Comparison of ENCODE assay signal across 24 cellular contexts in the genomic region with DNA sequence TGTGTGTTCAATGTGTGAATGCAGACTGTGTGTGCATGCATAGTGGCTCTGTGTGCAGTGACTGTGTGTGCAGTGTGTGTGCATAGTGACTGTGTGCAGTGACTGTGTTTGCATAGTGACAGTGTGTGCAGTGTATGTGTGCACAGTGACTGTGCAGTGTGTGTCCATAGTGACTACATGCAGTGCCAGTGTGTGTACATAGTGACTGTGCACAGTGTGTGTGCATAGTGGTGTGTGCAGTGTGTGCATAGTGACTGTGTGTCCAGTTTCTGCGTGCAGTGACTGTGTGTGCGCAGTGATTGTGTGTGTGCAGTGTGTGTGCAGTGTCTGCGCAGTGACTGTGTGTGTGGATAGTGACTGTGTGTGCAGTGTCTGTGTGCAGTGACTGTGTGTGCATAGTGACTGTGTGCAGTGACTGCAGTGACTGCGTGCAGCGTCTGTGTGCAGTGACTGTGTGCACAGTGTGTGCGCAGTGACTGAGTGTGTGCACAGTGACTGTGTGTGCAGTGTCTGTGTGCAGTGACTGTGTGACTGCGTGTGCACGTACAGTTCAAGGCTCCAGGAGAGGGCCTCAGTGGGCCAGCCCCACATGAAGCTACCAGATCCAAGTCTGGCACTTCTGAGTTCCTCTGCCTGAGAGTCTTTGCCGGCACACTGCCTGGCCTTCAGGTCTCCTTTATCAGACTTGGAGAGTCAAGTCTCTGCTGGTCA.
A peak's percentile ranks its signal among the peaks of the same experiment; 100 is the strongest.
DNase-seq lines count a peak whose midpoint lies in the region; ATAC-seq, FAIRE-seq and TF ChIP-seq lines count a peak whose summit lies in the region.
"Had no signal": no experiment of that assay in that cellular context is flagged by ENCODE, and none has a peak within 500 bp of the region (broad histone marks: within the 10 kb centered on the region; RNA-seq: fewer than 3 reads in every experiment).

No MANE protein-coding gene starts in this region.

- peak overlapping the region; percentile 60 for H3K9ac ChIP-seq in OCI-LY3 (ENCODE audit: low read length)
- H3K9ac ChIP-seq in astrocyte (ENCODE audit: low read length), result no peak overlapping the region
- H3K9ac ChIP-seq: SK-N-SH had no signal

- no peaks in the 10 kb centered on the region for H3K36me3 ChIP-seq in OCI-LY3 (replicated peaks; ENCODE audit: low read depth, low read length)
- no peaks in the 10 kb centered on the region for H3K36me3 ChIP-seq in astrocyte (ENCODE audit: insufficient read depth, low read length)
- H3K36me3 ChIP-seq: ascending aorta, heart right ventricle, prostate gland had no signal

- peaks cover 3% of the 10 kb centered on the region for H3K36me3 Mint-ChIP-seq in activated CD8-positive, alpha-beta memory T cell treated with anti-CD3 and anti-CD28 coated beads, Interleukin-2, amount 10 ng/mL, durations not matched to agents 7 days and 5 days
- peaks cover 4% of the 10 kb centered on the region for H3K36me3 Mint-ChIP-seq in astrocyte (ENCODE audit: low read depth, unreplicated experiment)

- DNase-seq in activated CD8-positive, alpha-beta memory T cell treated with anti-CD3 and anti-CD28 coated beads, Interleukin-2, amount 10 ng/mL, durations not matched to agents 7 days and 5 days, result no peak
- DNase-seq in activated CD8-positive, alpha-beta memory T cell treated with anti-CD3 and anti-CD28 coated beads, Interleukin-2, amount 50 U/mL, for 4 hours, result no peak
- DNase-seq in astrocyte (ENCODE audit: low read depth), result no peak
- no peak for DNase-seq in stimulated activated naive CD8-positive, alpha-beta T cell treated with anti-CD3 and anti-CD28 coated beads, Interleukin-15, Interleukin-2, amounts not matched to agents 100 U/mL and 50 U/mL, for 24 hours
- DNase-seq in NCI-H774 (lab: John Stamatoyannopoulos, UW), result no peak
- DNase-seq in GM19240 (ENCODE audit: insufficient read length, low spot score), result no peak
- no peak for DNase-seq in midbrain (lab: John Stamatoyannopoulos, UW)
- DNase-seq: DMS153, heart right ventricle, IMR-90, MM.1S, NCI-H1694 treated with DMSO at 0.1 percent for 48 hours, NCI-H2227 treated with DMSO at 0.1 percent for 48 hours, nephron progenitor cell, SK-N-SH, testis had no signal

- peak overlapping the region; percentile 71 for H2AFZ ChIP-seq in OCI-LY3 (ENCODE audit: low read depth, low read length)
- no peak overlapping the region for H2AFZ ChIP-seq in astrocyte (ENCODE audit: low read depth, low read length)
- H2AFZ ChIP-seq: GM23338 had no signal

- H3K9me3 Mint-ChIP-seq in activated CD8-positive, alpha-beta memory T cell treated with anti-CD3 and anti-CD28 coated beads, Interleukin-2, amount 10 ng/mL, durations not matched to agents 7 days and 5 days (ENCODE audit: low read depth), result peaks cover 4% of the 10 kb centered on the region
- H3K9me3 Mint-ChIP-seq in astrocyte (ENCODE audit: unreplicated experiment), result peaks cover 8% of the 10 kb centered on the region

- peaks cover 21% of the 10 kb centered on the region for H3K27me3 ChIP-seq in OCI-LY3 (ENCODE audit: low read depth, low read length)
- no peaks in the 10 kb centered on the region for H3K27me3 ChIP-seq in astrocyte (ENCODE audit: insufficient read depth, low read length)
- H3K27me3 ChIP-seq: ascending aorta, heart right ventricle, testis had no signal

- H4K20me1 ChIP-seq in OCI-LY3 (ENCODE audit: insufficient read depth, low read length) (no peaks in the 10 kb centered on the region), astrocyte (ENCODE audit: insufficient read depth, low read length) (no peaks in the 10 kb centered on the region)

- H3K4me3 ChIP-seq in OCI-LY3 (ENCODE audit: low read length), result peak overlapping the region; percentile 72
- no peak overlapping the region for H3K4me3 ChIP-seq in astrocyte (ENCODE audit: insufficient read depth, low read depth, low read length)
- H3K4me3 ChIP-seq: A549, ascending aorta, GM23338, heart right ventricle, lung, prostate gland, smooth muscle cell, testis had no signal

- H3K27ac Mint-ChIP-seq in activated CD8-positive, alpha-beta memory T cell treated with anti-CD3 and anti-CD28 coated beads, Interleukin-2, amount 10 ng/mL, durations not matched to agents 7 days and 5 days, result peak overlapping the region; percentile 73
- H3K27ac Mint-ChIP-seq in astrocyte (ENCODE audit: unreplicated experiment), result no peak overlapping the region
- H3K27ac Mint-ChIP-seq: GM23338, nephron progenitor cell had no signal

- H3K4me1 Mint-ChIP-seq in activated CD8-positive, alpha-beta memory T cell treated with anti-CD3 and anti-CD28 coated beads, Interleukin-2, amount 10 ng/mL, durations not matched to agents 7 days and 5 days, result peaks cover 18% of the 10 kb centered on the region
- H3K4me1 Mint-ChIP-seq in astrocyte (ENCODE audit: low read depth, unreplicated experiment), result no peaks in the 10 kb centered on the region

- no peaks in the 10 kb centered on the region for H3K27me3 Mint-ChIP-seq in activated CD8-positive, alpha-beta memory T cell treated with anti-CD3 and anti-CD28 coated beads, Interleukin-2, amount 10 ng/mL, durations not matched to agents 7 days and 5 days
- peaks cover 12% of the 10 kb centered on the region for H3K27me3 Mint-ChIP-seq in astrocyte (ENCODE audit: low read depth, unreplicated experiment)

- H3K9me3 ChIP-seq in OCI-LY3 (ENCODE audit: insufficient read depth, low read length), result 0 out of 2 replicates have a peak, but pooled peaks cover 4% of the 10 kb centered on the region
- peaks cover 4% of the 10 kb centered on the region for H3K9me3 ChIP-seq in astrocyte (ENCODE audit: insufficient read depth, low read depth, low read length)
- H3K9me3 ChIP-seq: ascending aorta, prostate gland, SK-N-SH, testis had no signal

- CTCF ChIA-PET in activated CD8-positive, alpha-beta memory T cell treated with anti-CD3 and anti-CD28 coated beads, Interleukin-2, amount 10 ng/mL, durations not matched to agents 7 days and 5 days (lab: Charles Lee), result interaction anchor here (1.0 to 1.7 kb wide), 2 partner anchors 37 to 46 kb away, joined by 3 to 7 read pairs; no protein-coding TSS in a partner anchor

- no peak for FAIRE-seq in astrocyte (lab: Jason Lieb, UNC)
- FAIRE-seq: A549 had no signal

- H3K4me3 Mint-ChIP-seq in activated CD8-positive, alpha-beta memory T cell treated with anti-CD3 and anti-CD28 coated beads, Interleukin-2, amount 10 ng/mL, durations not matched to agents 7 days and 5 days, result peak overlapping the region; percentile 53
- peak overlapping the region; percentile 31 for H3K4me3 Mint-ChIP-seq in astrocyte (ENCODE audit: unreplicated experiment)
- H3K4me3 Mint-ChIP-seq: GM23338, nephron progenitor cell had no signal

- H3K27ac ChIP-seq in OCI-LY3 (ENCODE audit: low read length) (peak overlapping the region; percentile 70), astrocyte (ENCODE audit: low read depth, low read length) (no peak overlapping the region)
- H3K27ac ChIP-seq: A549, ascending aorta, C4-2B, heart right ventricle, prostate gland, testis had no signal

- H3K79me2 ChIP-seq in OCI-LY3 (ENCODE audit: low read length) (no peaks in the 10 kb centered on the region), astrocyte (ENCODE audit: insufficient read depth, low read length) (no peaks in the 10 kb centered on the region)

- H3K4me1 ChIP-seq in OCI-LY3 (ENCODE audit: low read length) (peaks cover 31% of the 10 kb centered on the region), astrocyte (ENCODE audit: insufficient read depth, low read length) (no peaks in the 10 kb centered on the region)
- H3K4me1 ChIP-seq: A549, ascending aorta, prostate gland, testis had no signal

- ATAC-seq in activated CD8-positive, alpha-beta memory T cell treated with anti-CD3 and anti-CD28 coated beads, Interleukin-2, amount 10 ng/mL, durations not matched to agents 7 days and 5 days, result no peak
- peak; percentile 26 for ATAC-seq in stimulated activated naive CD8-positive, alpha-beta T cell treated with anti-CD3 and anti-CD28 coated beads, Interleukin-15, Interleukin-2, amounts not matched to agents 100 U/mL and 50 U/mL, for 24 hours
- ATAC-seq: A549, GM23338, heart right ventricle had no signal

- peak; percentile 39; the same call in 1 of the 2 replicates for TF ChIP-seq CTCF in OCI-LY3 (IDR thresholded peaks at IDR 0.05; ENCODE audit: low read depth, low read length)
- no peak for TF ChIP-seq CTCF in astrocyte (IDR thresholded peaks at IDR 0.05; ENCODE audit: insufficient read depth, low read depth, low read length)

- H3K4me2 ChIP-seq in OCI-LY3 (ENCODE audit: low read length), result peak overlapping the region; percentile 99
- H3K4me2 ChIP-seq in astrocyte (ENCODE audit: low read length), result no peak overlapping the region
- H3K4me2 ChIP-seq: A549, GM23338, SK-N-SH, smooth muscle cell had no signal
